ENCODE assay signal across 8 cellular contexts in the genomic region with DNA sequence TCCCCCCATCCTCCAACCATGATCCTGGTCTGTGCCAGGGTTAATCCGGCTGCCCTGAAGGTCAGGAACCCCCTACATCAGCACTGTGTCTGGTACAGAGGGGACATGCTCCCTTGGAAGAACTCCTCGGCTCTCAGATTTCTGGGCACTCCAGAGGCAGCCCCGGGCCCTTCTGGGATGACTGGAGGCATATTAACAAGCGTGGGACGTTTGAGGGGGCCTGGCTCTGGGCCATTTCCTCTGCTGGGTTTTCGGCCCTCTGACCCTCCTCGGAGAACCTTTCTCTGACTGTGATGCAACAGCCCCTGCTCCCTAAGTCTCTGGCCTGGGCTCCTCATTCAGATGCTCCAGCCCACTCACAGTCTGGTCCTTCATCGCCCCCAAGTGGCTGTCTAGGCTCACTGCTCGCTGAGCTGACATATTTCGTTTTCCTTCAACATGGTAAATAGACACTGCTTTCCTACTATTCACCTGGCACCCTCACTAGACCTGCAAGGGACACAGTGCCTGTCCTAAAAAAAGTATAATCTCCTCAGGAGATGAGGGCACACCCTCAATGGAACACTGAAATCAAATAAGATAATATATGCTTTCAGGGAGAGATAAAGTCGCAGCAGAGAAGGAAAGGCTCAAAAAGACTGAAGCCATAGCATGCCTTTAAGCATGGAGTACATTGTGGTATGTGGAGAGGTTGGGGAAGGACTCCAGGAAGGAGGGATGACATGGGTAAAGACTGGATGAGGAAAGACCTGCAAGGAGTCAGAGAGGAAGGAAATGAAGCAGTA.
A peak's percentile ranks its signal among the peaks of the same experiment; 100 is the strongest.
DNase-seq lines count a peak whose midpoint lies in the region; ATAC-seq and TF ChIP-seq lines count a peak whose summit lies in the region.

No MANE protein-coding gene starts in this region.

- H2AFZ ChIP-seq in KMS-11 (ENCODE audit: low read depth): no peak overlapping the region

- H3K27ac ChIP-seq in KMS-11: no peak overlapping the region
- H3K27ac ChIP-seq in caudate nucleus (ENCODE audit: low read depth, low read length): no peak overlapping the region

- no peaks in the 10 kb centered on the region for H3K27me3 Mint-ChIP-seq in stimulated activated naive CD8-positive, alpha-beta T cell treated with anti-CD3 and anti-CD28 coated beads, Interleukin-15, amount 100 ng/mL, for 72 hours

- H3K27me3 ChIP-seq in KMS-11 (ENCODE audit: insufficient read depth, low read depth): no peaks in the 10 kb centered on the region

- H4K20me1 ChIP-seq in KMS-11 (ENCODE audit: insufficient read depth): no peaks in the 10 kb centered on the region

- H3K4me1 Mint-ChIP-seq in stimulated activated naive CD8-positive, alpha-beta T cell treated with anti-CD3 and anti-CD28 coated beads, Interleukin-15, amount 100 ng/mL, for 72 hours: no peaks in the 10 kb centered on the region

- no peak overlapping the region for H3K9ac ChIP-seq in KMS-11

- H3K4me2 ChIP-seq in KMS-11: no peak overlapping the region

- no peak overlapping the region for H3K4me3 Mint-ChIP-seq in stimulated activated naive CD8-positive, alpha-beta T cell treated with anti-CD3 and anti-CD28 coated beads, Interleukin-15, amount 100 ng/mL, for 72 hours

- peak; percentile 5 for DNase-seq in activated naive CD4-positive, alpha-beta T cell treated with Interleukin-2 at 50 U/mL for 16 hours
- no peak for DNase-seq in activated naive CD4-positive, alpha-beta T cell (lab: John Stamatoyannopoulos, UW)
- DNase-seq in RKO (ENCODE audit: low spot score) (peak; percentile 65), caudate nucleus (lab: John Stamatoyannopoulos, UW) (peak in 52 of 61 donors; percentile 2 to 72 (median 34)), kidney tubule cell (ENCODE audit: low spot score) (peak; percentile 70)
- DNase-seq in stimulated activated naive CD8-positive, alpha-beta T cell treated with anti-CD3 and anti-CD28 coated beads, Interleukin-15, amount 100 ng/mL, for 72 hours: peak; percentile 19 to 23

- H3K9me3 Mint-ChIP-seq in stimulated activated naive CD8-positive, alpha-beta T cell treated with anti-CD3 and anti-CD28 coated beads, Interleukin-15, amount 100 ng/mL, for 72 hours: peaks cover 0 to 10% of the 10 kb centered on the region in 2 donors

- H3K27ac Mint-ChIP-seq in stimulated activated naive CD8-positive, alpha-beta T cell treated with anti-CD3 and anti-CD28 coated beads, Interleukin-15, amount 100 ng/mL, for 72 hours: peak overlapping the region in 1 of 2 donors; percentile 73

- ATAC-seq in GM21786 (IDR thresholded peaks at IDR 0.05; ENCODE audit: unreplicated experiment): peak; percentile 67
- ATAC-seq in stimulated activated naive CD8-positive, alpha-beta T cell treated with anti-CD3 and anti-CD28 coated beads, Interleukin-15, amount 100 ng/mL, for 72 hours: peak; percentile 56

- no peak overlapping the region for H3K4me3 ChIP-seq in KMS-11 (IDR thresholded peaks at IDR 0.05; ENCODE audit: insufficient read depth, low read depth, low read length)

- no peaks in the 10 kb centered on the region for H3K36me3 ChIP-seq in KMS-11 (ENCODE audit: insufficient read depth)

- H3K79me2 ChIP-seq in KMS-11 (ENCODE audit: insufficient read depth, low read depth): no peaks in the 10 kb centered on the region

- H3K4me1 ChIP-seq in KMS-11 (ENCODE audit: low read depth, poor library complexity, severe bottlenecking): no peaks in the 10 kb centered on the region

- peak; percentile 83 for TF ChIP-seq CTCF in KMS-11 (conservative IDR thresholded peaks at IDR 0.05; ENCODE audit: low read depth, low read length)

Comparison
In these comparisons a context has a peak if more than half of its experiments do, and no peak if none do; other contexts are left out.
1. DNase-seq: peak in activated naive CD4-positive, alpha-beta T cell treated with Interleukin-2 at 50 U/mL for 16 hours (single experiment), RKO (single experiment), caudate nucleus (52 of 61), kidney tubule cell (single experiment) and stimulated activated naive CD8-positive, alpha-beta T cell treated with anti-CD3 and anti-CD28 coated beads, Interleukin-15, amount 100 ng/mL, for 72 hours (2 of 2); none in activated naive CD4-positive, alpha-beta T cell (0 of 4).